Comparison of ENCODE assay signal across 30 cellular contexts in the genomic region with DNA sequence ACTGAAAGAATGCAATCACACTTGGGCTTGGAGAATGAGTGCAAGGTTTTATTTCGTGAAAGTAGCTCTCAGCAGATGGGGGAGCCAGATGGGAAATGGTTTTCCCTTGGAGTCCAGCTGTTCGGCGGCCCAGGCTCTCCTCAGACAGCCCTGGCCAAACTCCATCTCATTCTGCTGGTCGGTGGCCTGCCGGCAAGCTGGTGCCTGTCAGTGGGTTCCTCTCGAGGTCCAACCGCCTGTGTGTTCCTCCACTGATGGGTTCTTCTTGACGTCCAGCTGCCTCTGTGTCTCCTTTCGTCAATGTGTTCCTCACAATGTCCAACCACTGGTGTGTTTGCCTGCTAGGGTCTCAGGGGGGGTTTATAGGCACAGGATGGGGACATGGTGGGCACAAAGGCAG.
A peak's percentile ranks its signal among the peaks of the same experiment; 100 is the strongest.
DNase-seq lines count a peak whose midpoint lies in the region; ATAC-seq and TF ChIP-seq lines count a peak whose summit lies in the region.
"Had no signal": no experiment of that assay in that cellular context is flagged by ENCODE, and none has a peak within 500 bp of the region (broad histone marks: within the 10 kb centered on the region; RNA-seq: fewer than 3 reads in every experiment).

No MANE protein-coding gene starts in this region.

- H3K4me1 Mint-ChIP-seq in chondrocyte (ENCODE audit: low read depth), result no peaks in the 10 kb centered on the region
- H3K4me1 Mint-ChIP-seq: B cell; CD14-positive monocyte; CD4-positive, alpha-beta memory T cell; CD4-positive, CD25-positive, alpha-beta regulatory T cell; CD8-positive, alpha-beta memory T cell had no signal

- no peak for TF ChIP-seq CTCF in chondrocyte (IDR thresholded peaks at IDR 0.05)

- H3K27me3 Mint-ChIP-seq in chondrocyte (ENCODE audit: low read depth), result no peaks in the 10 kb centered on the region
- H3K27me3 Mint-ChIP-seq: B cell; CD4-positive, alpha-beta memory T cell; CD4-positive, alpha-beta T cell; CD4-positive, CD25-positive, alpha-beta regulatory T cell; CD8-positive, alpha-beta memory T cell had no signal

- H3K9me3 Mint-ChIP-seq in chondrocyte (ENCODE audit: low read depth), result peaks cover 27% of the 10 kb centered on the region
- H3K9me3 Mint-ChIP-seq: CD4-positive, alpha-beta T cell; CD8-positive, alpha-beta T cell had no signal

- peak; percentile 61 for DNase-seq in NCI-H82 (lab: John Stamatoyannopoulos, UW)
- DNase-seq in NCI-H82 treated with DMSO at 0.1 percent for 48 hours (lab: John Stamatoyannopoulos, UW; ENCODE audit: unreplicated experiment), result no peak
- peak; percentile 71 for DNase-seq in DMS 273 (lab: John Stamatoyannopoulos, UW; ENCODE audit: unreplicated experiment)
- DNase-seq in DMS 273 treated with DMSO at 0.1 percent for 48 hours (lab: John Stamatoyannopoulos, UW), result peak; percentile 13
- peak; percentile 54 for DNase-seq in chondrocyte (ENCODE audit: low spot score)
- no peak for DNase-seq in stimulated activated CD4-positive, alpha-beta T cell treated with anti-CD3 and anti-CD28 coated beads, Interleukin-4, amount 100 ng/mL, for 4 hours
- DNase-seq in hypothalamus (lab: John Stamatoyannopoulos, UW), result no peak
- DNase-seq: 8988T; ACHN; AML-193; BE2C; C1 segment of cervical spinal cord; Caco-2; Calu3; CD4-positive, alpha-beta memory T cell; CD4-positive, alpha-beta T cell; CD4-positive, CD25-positive, alpha-beta regulatory T cell; CD8-positive, alpha-beta memory T cell; CD8-positive, alpha-beta T cell; COR-L47; DMS153; DMS53; DMS79; DMS79 treated with DMSO at 0.1 percent for 48 hours; DND-41; EL had no signal

- no peak overlapping the region for H3K4me3 Mint-ChIP-seq in chondrocyte (ENCODE audit: unreplicated experiment)
- H3K4me3 Mint-ChIP-seq: B cell; CD14-positive monocyte; CD4-positive, alpha-beta memory T cell; CD4-positive, alpha-beta T cell; CD4-positive, CD25-positive, alpha-beta regulatory T cell; CD8-positive, alpha-beta memory T cell; CD8-positive, alpha-beta T cell had no signal

- ATAC-seq in GM18870 (IDR thresholded peaks at IDR 0.05; ENCODE audit: unreplicated experiment), result no peak
- ATAC-seq: A549; CD8-positive, alpha-beta T cell had no signal

- H3K36me3 Mint-ChIP-seq in chondrocyte (ENCODE audit: low read depth), result no peaks in the 10 kb centered on the region
- H3K36me3 Mint-ChIP-seq: CD14-positive monocyte; CD4-positive, alpha-beta memory T cell; CD4-positive, CD25-positive, alpha-beta regulatory T cell; CD8-positive, alpha-beta memory T cell; CD8-positive, alpha-beta T cell had no signal

- no peak overlapping the region for H3K27ac Mint-ChIP-seq in chondrocyte (ENCODE audit: unreplicated experiment)
- H3K27ac Mint-ChIP-seq: B cell; CD4-positive, alpha-beta memory T cell; CD4-positive, alpha-beta T cell; CD4-positive, CD25-positive, alpha-beta regulatory T cell; CD8-positive, alpha-beta memory T cell; CD8-positive, alpha-beta T cell had no signal

Comparison
In these comparisons a context has a peak if more than half of its experiments do, and no peak if none do; other contexts are left out.
1. DNase-seq: peak in NCI-H82 (single experiment), DMS 273 (single experiment), DMS 273 treated with DMSO at 0.1 percent for 48 hours (single experiment) and chondrocyte (single experiment); none in NCI-H82 treated with DMSO at 0.1 percent for 48 hours (single experiment), stimulated activated CD4-positive, alpha-beta T cell treated with anti-CD3 and anti-CD28 coated beads, Interleukin-4, amount 100 ng/mL, for 4 hours (0 of 2) and hypothalamus (0 of 51).